In the genomic region with DNA sequence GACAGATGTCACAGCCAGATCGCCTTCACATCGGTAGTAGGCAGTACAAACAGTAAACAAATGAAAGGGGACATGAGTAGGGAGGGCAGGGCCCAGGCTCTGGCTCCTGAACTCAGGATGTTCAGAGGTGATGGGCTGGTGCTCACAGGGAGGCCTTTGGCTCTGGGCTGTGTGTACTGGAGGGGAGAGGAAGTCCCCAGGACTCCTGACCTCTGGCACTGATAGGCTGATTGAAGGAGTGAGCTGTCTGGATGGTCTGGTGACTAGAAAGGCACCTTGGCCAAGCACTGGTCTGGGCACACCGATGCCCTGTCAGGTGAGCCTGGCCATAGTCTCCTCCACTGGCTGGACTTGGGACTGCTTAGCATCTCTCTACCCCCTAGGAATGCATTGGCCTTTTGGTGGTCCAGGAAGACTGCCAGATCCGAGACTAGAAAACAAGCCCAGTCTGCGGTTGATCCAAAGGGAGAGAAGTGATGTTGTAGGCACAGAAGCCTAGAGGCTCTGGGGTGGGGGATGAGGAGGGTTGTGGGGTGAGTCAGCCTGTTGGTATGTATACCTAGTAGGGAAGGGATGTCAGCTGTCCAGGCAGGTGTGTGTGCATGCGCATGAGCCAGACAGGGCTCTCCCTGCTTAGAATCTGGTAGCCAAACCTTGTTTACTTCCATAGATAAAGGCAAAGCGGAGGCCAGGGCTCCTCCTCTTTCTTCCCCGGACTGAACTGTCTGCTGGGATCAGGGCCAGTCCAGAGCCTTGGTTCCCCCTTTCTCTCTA, we compare ENCODE assay signal across 6 cellular contexts. TPM values are rescaled to one million over a fixed set of nuclear protein-coding genes. Genes with fewer than 3 reads are reported as not detected.
DNase-seq lines count a peak whose midpoint lies in the region; ATAC-seq and TF ChIP-seq lines count a peak whose summit lies in the region.

No MANE protein-coding gene starts in this region.

- H3K36me3 Mint-ChIP-seq in stimulated activated effector memory CD8-positive, alpha-beta T cell treated with anti-CD3 and anti-CD28 coated beads, Interleukin-12 subunit alpha, Interleukin-12 subunit beta, amount 100 ng/mL, for 72 hours, result peaks cover 12% of the 10 kb centered on the region

- peak overlapping the region; percentile 52 to 94 for H3K9ac ChIP-seq in colonic mucosa (ENCODE audit: low read depth in 2 of 2, low read length in 2 of 2)

- peak overlapping the region; percentile 81 for H3K4me3 Mint-ChIP-seq in stimulated activated effector memory CD8-positive, alpha-beta T cell treated with anti-CD3 and anti-CD28 coated beads, Interleukin-12 subunit alpha, Interleukin-12 subunit beta, amount 100 ng/mL, for 72 hours

- H3K9me3 Mint-ChIP-seq in stimulated activated effector memory CD8-positive, alpha-beta T cell treated with anti-CD3 and anti-CD28 coated beads, Interleukin-12 subunit alpha, Interleukin-12 subunit beta, amount 100 ng/mL, for 72 hours, result no peaks in the 10 kb centered on the region

- peak overlapping the region; percentile 10 for H3K27ac Mint-ChIP-seq in stimulated activated effector memory CD8-positive, alpha-beta T cell treated with anti-CD3 and anti-CD28 coated beads, Interleukin-12 subunit alpha, Interleukin-12 subunit beta, amount 100 ng/mL, for 72 hours

- peaks cover 18% of the 10 kb centered on the region for H3K4me1 Mint-ChIP-seq in stimulated activated effector memory CD8-positive, alpha-beta T cell treated with anti-CD3 and anti-CD28 coated beads, Interleukin-12 subunit alpha, Interleukin-12 subunit beta, amount 100 ng/mL, for 72 hours

- peak overlapping the region; percentile 81 for H3K4me3 ChIP-seq in colonic mucosa
- H3K4me3 ChIP-seq in tibial artery, result no peak overlapping the region

- H3K9me3 ChIP-seq in colonic mucosa (no peaks in the 10 kb centered on the region), tibial artery (no peaks in the 10 kb centered on the region)

- H3K27ac ChIP-seq in colonic mucosa, result peak overlapping the region; percentile 96
- no peak overlapping the region for H3K27ac ChIP-seq in tibial artery

- H3K4me1 ChIP-seq in colonic mucosa (no peaks in the 10 kb centered on the region), tibial artery (peaks cover 0 to 24% (median 14%) of the 10 kb centered on the region in 4 donors)

- TF ChIP-seq CTCF in colonic mucosa (IDR thresholded peaks at IDR 0.05) (no peak), tibial artery (IDR thresholded peaks at IDR 0.05) (no peak)

- intact Hi-C loops in colonic mucosa (cut with DNase I) (no loop called here), tibial artery (cut with DNase I; ENCODE audit: low total_unique reads) (no loop called here)

- no peaks in the 10 kb centered on the region for H3K27me3 ChIP-seq in colonic mucosa
- H3K27me3 ChIP-seq in tibial artery, result peaks cover 0 to 43% of the 10 kb centered on the region in 2 donors

- peak; percentile 62 for DNase-seq in NCI-H82 (lab: John Stamatoyannopoulos, UW)
- no peak for DNase-seq in NCI-H82 treated with DMSO at 0.1 percent for 48 hours (lab: John Stamatoyannopoulos, UW; ENCODE audit: unreplicated experiment)
- DNase-seq in colonic mucosa, result peak; percentile 91
- DNase-seq in stimulated activated effector memory CD8-positive, alpha-beta T cell treated with anti-CD3 and anti-CD28 coated beads, Interleukin-12 subunit alpha, Interleukin-12 subunit beta, amount 100 ng/mL, for 72 hours (ENCODE audit: low spot score in 2 of 2), result no peak
- no peak for DNase-seq in tibial artery
- DNase-seq in effector CD8-positive, alpha-beta T cell (lab: John Stamatoyannopoulos, UW), result no peak

- ATAC-seq in stimulated activated effector memory CD8-positive, alpha-beta T cell treated with anti-CD3 and anti-CD28 coated beads, Interleukin-12 subunit alpha, Interleukin-12 subunit beta, amount 100 ng/mL, for 72 hours, result no peak

- H3K36me3 ChIP-seq in colonic mucosa, result no peaks in the 10 kb centered on the region
- H3K36me3 ChIP-seq in tibial artery, result no peaks in the 10 kb centered on the region

RNA-seq across cellular contexts. Expression of gene SPINT1, which starts 1.9 kb away (rescaled TPM):
- 100 to 1,000 TPM; 280 to 330 TPM for total RNA-seq in colonic mucosa

RNA-seq across cellular contexts. Expression of gene PPP1R14D, which starts 17.2 kb away (rescaled TPM):
- total RNA-seq in colonic mucosa, result 100 to 1,000 TPM; 137 to 166 TPM

RNA-seq across cellular contexts. Expression of gene RHOV, which starts 28.3 kb away (rescaled TPM):
- 10 to 100 TPM; 14.9 to 18.6 TPM for total RNA-seq in colonic mucosa

RNA-seq across cellular contexts. Expression of gene DNAJC17, which starts 38.4 kb away (rescaled TPM):
- 10 to 100 TPM; 38.1 to 48.0 TPM for total RNA-seq in colonic mucosa

RNA-seq across cellular contexts. Expression of gene ZFYVE19, which starts 38.8 kb away (rescaled TPM):
- 10 to 100 TPM; 22.9 to 27.9 TPM for total RNA-seq in colonic mucosa

Comparison
In these comparisons a context has a peak if more than half of its experiments do, and no peak if none do; other contexts are left out.
1. DNase-seq: peak in NCI-H82 (single experiment) and colonic mucosa (single experiment); none in NCI-H82 treated with DMSO at 0.1 percent for 48 hours (single experiment), stimulated activated effector memory CD8-positive, alpha-beta T cell treated with anti-CD3 and anti-CD28 coated beads, Interleukin-12 subunit alpha, Interleukin-12 subunit beta, amount 100 ng/mL, for 72 hours (0 of 2), tibial artery (0 of 2) and effector CD8-positive, alpha-beta T cell (single experiment).